Comparison of ENCODE assay signal across 1 cellular context in the genomic region with DNA sequence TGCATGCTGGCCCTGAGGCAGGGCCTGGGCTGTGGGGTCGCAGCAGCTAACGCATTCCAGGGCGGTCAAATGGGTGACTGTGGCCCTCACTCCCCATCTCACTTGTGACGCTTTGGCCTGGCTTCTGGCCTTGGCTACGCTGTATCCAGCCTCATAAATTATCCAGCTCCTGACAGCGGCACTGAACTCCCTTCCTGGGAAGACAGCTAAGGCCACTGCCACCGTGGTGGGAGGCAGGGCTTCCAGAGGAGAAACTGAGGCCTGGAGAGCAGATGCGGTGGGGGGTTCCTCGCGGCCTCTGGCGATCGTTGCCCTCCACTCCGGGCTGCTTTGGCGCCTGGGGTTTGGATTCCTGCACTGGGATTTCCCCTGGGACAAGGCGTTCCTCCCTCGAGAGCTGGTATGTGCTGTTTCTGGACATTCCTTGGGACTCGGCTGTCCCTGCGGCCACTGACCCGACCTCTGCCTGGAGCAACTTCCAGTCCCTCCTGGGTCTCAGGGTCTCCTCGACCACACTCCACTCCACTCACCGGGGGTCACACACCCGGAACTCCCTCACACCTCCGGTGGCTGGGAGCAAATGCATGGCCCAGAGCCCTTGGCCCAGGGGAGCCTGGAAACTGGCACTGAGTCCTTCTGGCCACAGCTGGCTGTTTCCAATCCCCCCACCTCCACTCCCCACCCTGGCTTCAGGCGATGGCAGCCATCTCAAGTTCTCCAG.
TF ChIP-seq lines count a peak whose summit lies in the region.

No MANE protein-coding gene starts in this region.

TF ChIP-seq in IMR-90, 13 proteins besides CTCF, POLR2A, EP300 and RAD21:
- TF ChIP-seq MAFK (IDR thresholded peaks at IDR 0.05; ENCODE audit: low read depth, low read length): no peak
- TF ChIP-seq BHLHE40 (IDR thresholded peaks at IDR 0.05; ENCODE audit: low read depth, low read length): no peak
- TF ChIP-seq, protein P1, sequence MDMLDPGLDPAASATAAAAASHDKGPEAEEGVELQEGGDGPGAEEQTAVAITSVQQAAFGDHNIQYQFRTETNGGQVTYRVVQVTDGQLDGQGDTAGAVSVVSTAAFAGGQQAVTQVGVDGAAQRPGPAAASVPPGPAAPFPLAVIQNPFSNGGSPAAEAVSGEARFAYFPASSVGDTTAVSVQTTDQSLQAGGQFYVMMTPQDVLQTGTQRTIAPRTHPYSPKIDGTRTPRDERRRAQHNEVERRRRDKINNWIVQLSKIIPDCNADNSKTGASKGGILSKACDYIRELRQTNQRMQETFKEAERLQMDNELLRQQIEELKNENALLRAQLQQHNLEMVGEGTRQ (IDR thresholded peaks at IDR 0.05; ENCODE audit: low read depth, low read length): no peak
- TF ChIP-seq, protein P2, sequence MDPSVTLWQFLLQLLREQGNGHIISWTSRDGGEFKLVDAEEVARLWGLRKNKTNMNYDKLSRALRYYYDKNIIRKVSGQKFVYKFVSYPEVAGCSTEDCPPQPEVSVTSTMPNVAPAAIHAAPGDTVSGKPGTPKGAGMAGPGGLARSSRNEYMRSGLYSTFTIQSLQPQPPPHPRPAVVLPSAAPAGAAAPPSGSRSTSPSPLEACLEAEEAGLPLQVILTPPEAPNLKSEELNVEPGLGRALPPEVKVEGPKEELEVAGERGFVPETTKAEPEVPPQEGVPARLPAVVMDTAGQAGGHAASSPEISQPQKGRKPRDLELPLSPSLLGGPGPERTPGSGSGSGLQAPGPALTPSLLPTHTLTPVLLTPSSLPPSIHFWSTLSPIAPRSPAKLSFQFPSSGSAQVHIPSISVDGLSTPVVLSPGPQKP (IDR thresholded peaks at IDR 0.05; ENCODE audit: borderline replicate concordance, low read depth, low read length): no peak
- TF ChIP-seq FOS (IDR thresholded peaks at IDR 0.05; ENCODE audit: low read depth, low read length): no peak
- no peak for TF ChIP-seq MAZ (IDR thresholded peaks at IDR 0.05; ENCODE audit: borderline replicate concordance, low read depth, low read length)
